Comparison of ENCODE assay signal across 1 cellular context in the genomic region with DNA sequence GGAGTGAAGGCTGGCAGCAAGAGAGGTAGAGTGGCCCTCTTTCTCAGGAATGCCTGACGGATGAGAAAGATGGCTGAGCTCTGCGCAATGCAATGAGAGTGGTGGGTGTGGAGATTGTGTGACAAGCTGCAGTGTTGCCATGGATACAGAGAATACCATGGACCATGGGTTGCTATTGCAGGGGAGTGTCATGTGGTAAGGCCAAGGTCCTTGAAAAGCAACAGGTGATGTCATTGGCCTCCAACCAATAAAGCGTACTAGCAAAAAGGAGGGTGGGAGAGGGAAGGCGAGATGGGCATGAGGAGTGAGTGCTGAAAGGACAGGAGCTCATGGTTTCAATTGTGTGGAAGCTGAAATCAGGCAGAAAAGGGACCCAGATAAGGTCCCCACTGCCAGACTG.
A peak's percentile ranks its signal among the peaks of the same experiment; 100 is the strongest.
TF ChIP-seq lines count a peak whose summit lies in the region.

No MANE protein-coding gene starts in this region.

TF ChIP-seq in HEK293, 187 proteins besides CTCF, POLR2A, EP300 and RAD21 (continued from another document):
- no peak for TF ChIP-seq ZNF692 (tag by site-specific recombination; IDR thresholded peaks at IDR 0.05)
- no peak for TF ChIP-seq ELK4 (IDR thresholded peaks at IDR 0.05; ENCODE audit: borderline replicate concordance, low read depth, low read length)
- TF ChIP-seq GLIS1 (tag by site-specific recombination; IDR thresholded peaks at IDR 0.05) = no peak
- peak; percentile 91 for TF ChIP-seq SCRT2 (tag by site-specific recombination; IDR thresholded peaks at IDR 0.05)
TF ChIP-seq in HEK293: peak in this region for 3.
